In the genomic region with DNA sequence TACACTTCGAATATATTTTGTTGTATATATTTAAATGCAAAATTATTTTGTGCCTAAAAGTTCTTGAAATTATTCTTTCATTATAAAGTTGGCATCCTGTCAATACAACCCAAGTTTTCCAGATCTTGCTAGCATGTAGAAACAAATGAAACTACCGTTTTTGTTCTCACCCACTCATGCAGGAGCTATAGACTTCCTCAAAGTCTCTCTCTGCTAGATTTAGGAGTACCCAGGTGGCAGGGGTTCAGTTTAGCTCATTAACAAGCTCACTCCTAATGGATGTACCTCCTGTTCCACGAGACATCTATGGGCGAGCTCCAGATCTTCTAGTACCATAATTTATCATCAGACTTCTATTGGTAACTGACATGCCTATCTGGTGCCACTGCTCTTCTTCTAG, we compare ENCODE assay signal across 9 cellular contexts.
"Had no signal": no experiment of that assay in that cellular context is flagged by ENCODE, and none has a peak within 500 bp of the region (broad histone marks: within the 10 kb centered on the region; RNA-seq: fewer than 3 reads in every experiment).

No MANE protein-coding gene starts in this region.

- DNase-seq: GM23248, GOT3, H7, HFFc6 had no signal

- H3K27ac Mint-ChIP-seq: HFFc6, IgD-negative memory B cell had no signal

- H3K4me3 Mint-ChIP-seq: HFFc6, IgD-negative memory B cell had no signal

- H3K36me3 ChIP-seq: HAP-1 had no signal

- ATAC-seq: HCT116, HepG2 had no signal

- H3K9me3 ChIP-seq: HAP-1 had no signal

- H2AFZ ChIP-seq: GM23248 had no signal

- H3K4me1 ChIP-seq: HAP-1 had no signal

- H3K4me3 ChIP-seq: GM23248, HAP-1 had no signal

- H3K9ac ChIP-seq: GM23248 had no signal

- H3K27ac ChIP-seq: GM23248, HL-60 had no signal
